ENCODE assay signal across 8 cellular contexts in the genomic region with DNA sequence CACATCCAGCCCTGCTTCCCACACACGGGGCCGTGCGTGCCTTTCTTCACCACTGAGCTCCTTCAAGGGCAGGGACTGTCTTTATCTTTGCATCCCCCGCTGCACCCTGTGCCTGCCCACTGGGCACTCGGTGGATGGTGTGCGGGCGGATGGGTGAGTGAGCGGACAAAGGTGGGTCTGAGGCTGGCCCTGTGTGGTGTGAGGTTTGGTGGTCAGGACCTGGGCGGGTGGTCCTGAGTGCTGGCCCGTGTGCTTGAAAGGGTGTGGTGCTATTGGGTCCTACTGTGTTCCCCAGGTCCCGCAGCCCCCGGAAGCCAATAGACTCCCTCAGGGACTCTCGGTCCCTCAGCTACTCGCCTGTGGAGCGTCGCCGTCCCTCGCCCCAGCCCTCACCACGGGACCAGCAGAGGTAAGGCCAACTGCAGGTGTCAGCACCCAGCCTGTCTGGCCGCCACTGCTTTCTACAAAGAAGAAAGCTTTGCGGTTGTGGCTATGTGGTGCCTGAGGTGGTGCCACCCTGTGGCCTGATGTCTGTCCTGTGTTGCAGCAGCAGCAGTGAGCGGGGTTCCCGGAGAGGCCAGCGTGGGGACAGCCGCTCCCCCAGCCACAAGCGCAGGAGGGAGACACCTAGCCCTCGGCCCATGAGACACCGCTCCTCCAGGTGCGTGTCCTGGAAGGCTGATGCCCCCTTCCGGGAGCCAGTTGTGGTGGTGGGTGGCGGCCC. TPM values are rescaled to one million over a fixed set of nuclear protein-coding genes. Genes with fewer than 3 reads are reported as not detected.
DNase-seq lines count a peak whose midpoint lies in the region; ATAC-seq and TF ChIP-seq lines count a peak whose summit lies in the region.

No MANE protein-coding gene starts in this region.

- H2AK5ac ChIP-seq in neuronal stem cell (ENCODE audit: low read depth, low read length), result no peak overlapping the region

- H3K4me1 Mint-ChIP-seq in central memory CD8-positive, alpha-beta T cell, result peaks cover 45% of the 10 kb centered on the region

- H3K27me3 ChIP-seq in KMS-11 (ENCODE audit: insufficient read depth, low read depth) (no peaks in the 10 kb centered on the region), neuronal stem cell (ENCODE audit: control insufficient read depth in 3 of 3, insufficient read depth in 3 of 3, low read depth in 1 of 3, low read length in 3 of 3) (no peaks in the 10 kb centered on the region)

- peak; percentile 38 for ATAC-seq in central memory CD8-positive, alpha-beta T cell (replicated peaks; ENCODE audit: extremely low read depth, poor library complexity, severe bottlenecking)
- ATAC-seq in HG02588 (IDR thresholded peaks at IDR 0.05; ENCODE audit: unreplicated experiment) (no peak), GM18861 (IDR thresholded peaks at IDR 0.05; ENCODE audit: unreplicated experiment) (no peak), GM19035 (IDR thresholded peaks at IDR 0.05; ENCODE audit: unreplicated experiment) (no peak)

- H3K27ac Mint-ChIP-seq in central memory CD8-positive, alpha-beta T cell (ENCODE audit: low read depth), result peak overlapping the region; percentile 94

- no peaks in the 10 kb centered on the region for H3K9me3 Mint-ChIP-seq in central memory CD8-positive, alpha-beta T cell

- H3K4me2 ChIP-seq in KMS-11 (no peak overlapping the region), neuronal stem cell (ENCODE audit: insufficient read depth, low read length, poor library complexity, severe bottlenecking) (no peak overlapping the region)

- H3K23ac ChIP-seq in neuronal stem cell (ENCODE audit: low read depth, low read length, poor library complexity), result peak overlapping the region; percentile 60

- no peak overlapping the region for H3K27ac ChIP-seq in KMS-11
- no peak overlapping the region for H3K27ac ChIP-seq in neuronal stem cell (replicated peaks; ENCODE audit: low read length)

- H4K20me1 ChIP-seq in KMS-11 (ENCODE audit: insufficient read depth), result no peaks in the 10 kb centered on the region

- H3K27me3 Mint-ChIP-seq in central memory CD8-positive, alpha-beta T cell, result no peaks in the 10 kb centered on the region

- H4K8ac ChIP-seq in neuronal stem cell (ENCODE audit: low read depth, low read length), result no peak overlapping the region

- no peak overlapping the region for H2BK12ac ChIP-seq in neuronal stem cell (ENCODE audit: low read length)

- no peak overlapping the region for H2BK120ac ChIP-seq in neuronal stem cell (ENCODE audit: low read depth, low read length)

- peaks cover 7% of the 10 kb centered on the region for H3K79me2 ChIP-seq in KMS-11 (ENCODE audit: insufficient read depth, low read depth)

- H3K9ac ChIP-seq in KMS-11 (no peak overlapping the region), neuronal stem cell (ENCODE audit: low read depth, low read length, poor library complexity) (no peak overlapping the region)

- DNase-seq in DMS114 treated with DMSO at 0.1 percent for 48 hours (lab: John Stamatoyannopoulos, UW; ENCODE audit: unreplicated experiment) (peak; percentile 27), neuronal stem cell (ENCODE audit: low spot score) (no peak), NCI-H1105 (lab: John Stamatoyannopoulos, UW) (no peak)
- no peak for DNase-seq in central memory CD8-positive, alpha-beta T cell (ENCODE audit: low spot score in 2 of 2)

- H3K14ac ChIP-seq in neuronal stem cell (ENCODE audit: low read length), result no peak overlapping the region

- no peak overlapping the region for H2BK5ac ChIP-seq in neuronal stem cell (ENCODE audit: low read length)

- H3K9me3 ChIP-seq in neuronal stem cell (replicated peaks in 1 of 2; ENCODE audit: control insufficient read depth in 2 of 2, insufficient read depth in 1 of 2, low read depth in 1 of 2, low read length in 2 of 2), result peaks cover 4 to 7% of the 10 kb centered on the region in 2 donors

- no peak overlapping the region for H2AFZ ChIP-seq in KMS-11 (ENCODE audit: low read depth)
- H2AFZ ChIP-seq in neuronal stem cell (ENCODE audit: low read length), result no peak overlapping the region

- H3K18ac ChIP-seq in neuronal stem cell (ENCODE audit: low read length), result no peak overlapping the region

- peaks cover 35% of the 10 kb centered on the region for H3K79me1 ChIP-seq in neuronal stem cell (ENCODE audit: low read depth, low read length)

- no peak overlapping the region for H4K91ac ChIP-seq in neuronal stem cell (ENCODE audit: low read depth, low read length, poor library complexity)

- peaks cover 18% of the 10 kb centered on the region for H3K4me1 ChIP-seq in KMS-11 (ENCODE audit: low read depth, poor library complexity, severe bottlenecking)
- no peaks in the 10 kb centered on the region for H3K4me1 ChIP-seq in neuronal stem cell (ENCODE audit: control insufficient read depth in 2 of 2, insufficient read depth in 1 of 2, low read depth in 1 of 2, low read length in 2 of 2)

- no peak overlapping the region for H3K4ac ChIP-seq in neuronal stem cell (ENCODE audit: low read length)

- H2BK15ac ChIP-seq in neuronal stem cell (ENCODE audit: low read length), result no peak overlapping the region

- peaks cover 76% of the 10 kb centered on the region for H3K36me3 Mint-ChIP-seq in central memory CD8-positive, alpha-beta T cell (ENCODE audit: insufficient read depth)

- peak overlapping the region; percentile 50 for H3K4me3 Mint-ChIP-seq in central memory CD8-positive, alpha-beta T cell

- H3K36me3 ChIP-seq in KMS-11 (ENCODE audit: insufficient read depth), result peaks cover 21% of the 10 kb centered on the region; the same call in 1 of the 2 replicates
- peaks cover 84 to 99% of the 10 kb centered on the region in 2 donors for H3K36me3 ChIP-seq in neuronal stem cell (replicated peaks in 1 of 2; ENCODE audit: control insufficient read depth in 2 of 2, insufficient read depth in 2 of 2, low read length in 2 of 2)

- H3K4me3 ChIP-seq in KMS-11 (IDR thresholded peaks at IDR 0.05; ENCODE audit: insufficient read depth, low read depth, low read length) (no peak overlapping the region), neuronal stem cell (ENCODE audit: low read length in 2 of 2) (no peak overlapping the region)

- WGBS in neuronal stem cell (ENCODE audit: extremely low coverage in 2 of 2, insufficient read length in 2 of 2, insufficient replicate concordance in 1 of 2), 2 donors, result no CpG with 5 or more reads among the region's 31 CpGs

- TF ChIP-seq CTCF in KMS-11 (conservative IDR thresholded peaks at IDR 0.05; ENCODE audit: low read depth, low read length), result peak; percentile 34

RNA-seq across cellular contexts. Expression of a gene that starts 6.9 kb away (rescaled TPM):
- polyA plus RNA-seq in neuronal stem cell (2013, experiment 1 of 2), result 177 TPM
- polyA plus RNA-seq in neuronal stem cell (2013, experiment 2 of 2), result 174 TPM

RNA-seq across cellular contexts. Expression of a gene that starts 17.1 kb away (rescaled TPM):
- 2.3 TPM for polyA plus RNA-seq in neuronal stem cell (2013, experiment 1 of 2)
- polyA plus RNA-seq in neuronal stem cell (2013, experiment 2 of 2), result 2.2 TPM

RNA-seq across cellular contexts. Expression of a gene that starts 17.8 kb away (rescaled TPM):
- 516 TPM for polyA plus RNA-seq in neuronal stem cell (2013, experiment 1 of 2)
- 512 TPM for polyA plus RNA-seq in neuronal stem cell (2013, experiment 2 of 2)

RNA-seq across cellular contexts. Expression of a gene that starts 28.1 kb away (rescaled TPM):
- not detected for polyA plus RNA-seq in neuronal stem cell (2013, experiment 1 of 2)
- not detected for polyA plus RNA-seq in neuronal stem cell (2013, experiment 2 of 2)

RNA-seq across cellular contexts. Expression of a gene that starts 46.8 kb away (rescaled TPM):
- not detected for polyA plus RNA-seq in neuronal stem cell (2013, experiment 1 of 2)
- not detected for polyA plus RNA-seq in neuronal stem cell (2013, experiment 2 of 2)
